28 cellular contexts compared by ENCODE assay signal in the genomic region with DNA sequence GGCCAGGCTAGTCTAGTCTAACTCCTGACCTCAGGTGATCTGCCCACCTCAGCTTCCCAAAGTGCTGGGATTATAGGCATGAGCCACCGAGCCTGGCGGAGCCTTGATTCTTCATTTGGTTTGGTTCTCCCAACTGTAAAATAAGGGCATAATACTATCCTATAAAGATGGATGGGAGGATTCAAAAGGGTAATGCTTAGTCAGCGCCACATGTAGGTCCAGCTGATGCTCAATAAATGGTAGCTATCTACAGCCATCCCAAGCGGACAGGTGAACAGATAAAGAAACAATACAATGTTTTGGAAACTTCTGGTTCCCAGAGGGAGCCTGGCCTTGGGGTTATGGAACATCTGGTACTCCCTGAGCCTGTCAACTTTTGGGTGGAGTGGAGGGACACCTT.
"Had no signal": no experiment of that assay in that cellular context is flagged by ENCODE, and none has a peak within 500 bp of the region (broad histone marks: within the 10 kb centered on the region; RNA-seq: fewer than 3 reads in every experiment).

No MANE protein-coding gene starts in this region.

- H3K27ac Mint-ChIP-seq: immature natural killer cell; memory B cell; natural killer cell treated with Interleukin-12 subunit alpha and Interleukin-12 subunit beta and Interleukin-15 and Interleukin-18, amount 100 ng/mL, for 72 hours; progenitor cell of endocrine pancreas had no signal

- H3K36me3 Mint-ChIP-seq: immature natural killer cell; natural killer cell treated with Interleukin-12 subunit alpha and Interleukin-12 subunit beta and Interleukin-15 and Interleukin-18, amount 100 ng/mL, for 72 hours had no signal

- H3K36me3 ChIP-seq: colonic mucosa, neutrophil, pancreas, right lobe of liver, thyroid gland, vagina had no signal

- FAIRE-seq: endometrium, pancreas, small intestine had no signal

- H3K4me3 Mint-ChIP-seq: immature natural killer cell; memory B cell; natural killer cell treated with Interleukin-12 subunit alpha and Interleukin-12 subunit beta and Interleukin-15 and Interleukin-18, amount 100 ng/mL, for 72 hours; neural crest cell had no signal

- H3K9me3 ChIP-seq: colonic mucosa, esophagus squamous epithelium, heart right ventricle, neutrophil, pancreas, right lobe of liver, stomach, thyroid gland, vagina had no signal

- H3K9me3 Mint-ChIP-seq: immature natural killer cell; memory B cell; natural killer cell treated with Interleukin-12 subunit alpha and Interleukin-12 subunit beta and Interleukin-15 and Interleukin-18, amount 100 ng/mL, for 72 hours; neural crest cell had no signal

- H3K4me3 ChIP-seq: colonic mucosa, esophagus squamous epithelium, heart right ventricle, lung, pancreas, right lobe of liver, stomach, thyroid gland, vagina had no signal

- DNase-seq: colonic mucosa; dermis blood vessel endothelial cell; effector memory CD4-positive, alpha-beta T cell; erythroblast; esophagus squamous epithelium; foreskin melanocyte; glutamatergic neuron; heart right ventricle; hippocampal formation; immature natural killer cell; islet precursor cell; small intestine; stimulated activated CD4-positive, alpha-beta T cell treated with anti-CD3 and anti-CD28 coated beads, Interleukin-15, amount 100 ng/mL, for 24 hours; stimulated activated CD4-positive, alpha-beta T cell treated with anti-CD3 and anti-CD28 coated beads, Interleukin-2, amount 100 ng/mL, for 48 hours; stimulated activated naive CD4-positive, alpha-beta T cell treated with Interleukin-2 at 50 U/mL for 16 hours; stomach; thyroid gland; trophoblast cell had no signal

- H3K27me3 Mint-ChIP-seq: memory B cell; natural killer cell treated with Interleukin-12 subunit alpha and Interleukin-12 subunit beta and Interleukin-15 and Interleukin-18, amount 100 ng/mL, for 72 hours; progenitor cell of endocrine pancreas had no signal

- ATAC-seq: heart right ventricle; natural killer cell treated with Interleukin-12 subunit alpha and Interleukin-12 subunit beta and Interleukin-15 and Interleukin-18, amount 100 ng/mL, for 72 hours; pancreas; right lobe of liver had no signal

- H3K27ac ChIP-seq: colonic mucosa, esophagus squamous epithelium, heart right ventricle, neutrophil, pancreas, right lobe of liver, stomach, thyroid gland, vagina had no signal

- H3K27me3 ChIP-seq: colonic mucosa, esophagus squamous epithelium, heart right ventricle, neutrophil, pancreas, right lobe of liver, stomach, thyroid gland, vagina had no signal

- H3K4me1 ChIP-seq: colonic mucosa, esophagus squamous epithelium, heart right ventricle, pancreas, right lobe of liver, stomach, thyroid gland, vagina had no signal

- H3K4me1 Mint-ChIP-seq: immature natural killer cell, neural crest cell had no signal
